In the genomic region with DNA sequence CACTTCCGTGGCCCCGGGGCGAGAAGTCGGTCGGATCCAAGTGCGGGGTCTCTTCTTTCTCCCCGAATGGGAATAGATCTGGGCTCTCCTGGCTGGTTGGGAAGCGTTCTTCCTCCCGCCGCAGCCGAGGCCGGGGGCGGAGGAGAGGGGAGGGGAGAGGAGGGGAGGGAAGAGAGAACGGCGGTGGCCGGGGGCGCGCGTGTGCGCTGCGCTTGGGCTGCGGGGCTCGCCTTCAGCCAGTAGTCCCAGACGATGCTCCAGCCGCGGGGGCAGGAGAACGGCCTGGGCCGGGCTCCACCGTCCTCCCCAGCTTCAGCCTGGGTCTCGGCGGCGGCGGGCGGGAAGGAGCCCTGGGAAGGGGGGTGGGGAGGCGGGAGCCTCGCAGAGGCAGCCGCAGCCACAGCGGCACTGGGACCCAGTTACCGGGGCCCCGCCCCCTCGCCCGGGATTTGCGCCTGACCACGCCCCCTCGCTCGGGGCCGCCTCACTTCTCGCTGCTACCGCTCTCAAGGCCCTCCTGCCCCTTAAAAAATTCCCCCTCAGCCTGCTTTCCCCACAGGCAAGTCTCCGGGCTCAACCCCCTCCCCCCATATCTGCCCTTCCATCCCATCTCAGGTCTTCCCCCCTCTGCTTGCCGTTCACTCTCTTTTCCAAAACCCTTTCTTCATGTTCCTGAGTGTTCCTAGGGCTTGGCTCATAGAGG, we compare ENCODE assay signal across 7 cellular contexts. TPM values are rescaled to one million over a fixed set of nuclear protein-coding genes. Genes with fewer than 3 reads are reported as not detected.
DNase-seq lines count a peak whose midpoint lies in the region; ATAC-seq and TF ChIP-seq lines count a peak whose summit lies in the region.

A gene (minus strand): TSS at position 421 of the 703 bp plus-strand sequence. CDS start 802 bp downstream, outside the sequence.

- H3K36me3 ChIP-seq in mucosa of descending colon (ENCODE audit: low read depth), result no peaks in the 10 kb centered on the region

- H3K4me1 ChIP-seq in mucosa of descending colon (ENCODE audit: low read depth), result no peaks in the 10 kb centered on the region

- H3K4me3 Mint-ChIP-seq in activated CD8-positive, alpha-beta memory T cell treated with anti-CD3 and anti-CD28 coated beads, Interleukin-2, amount 10 ng/mL, durations not matched to agents 7 days and 5 days, result peak within 1 kb of the TSS; percentile 44
- H3K4me3 Mint-ChIP-seq in stimulated activated memory B cell treated with anti-CD40 and anti-IgM and Interleukin-4, amounts not matched to agents 10 μg/mL and 1 μg/mL and 100 μg/mL, for 72 hours, result peak within 1 kb of the TSS; percentile 76

- TF ChIP-seq CTCF in mucosa of descending colon (IDR thresholded peaks at IDR 0.05), result no peak

- no peaks in the 10 kb centered on the region for H3K9me3 Mint-ChIP-seq in activated CD8-positive, alpha-beta memory T cell treated with anti-CD3 and anti-CD28 coated beads, Interleukin-2, amount 10 ng/mL, durations not matched to agents 7 days and 5 days (ENCODE audit: low read depth)
- peaks cover under 1% of the 10 kb centered on the region for H3K9me3 Mint-ChIP-seq in stimulated activated memory B cell treated with anti-CD40 and anti-IgM and Interleukin-4, amounts not matched to agents 10 μg/mL and 1 μg/mL and 100 μg/mL, for 72 hours

- no peak within 1 kb of the TSS for H3K27ac Mint-ChIP-seq in activated CD8-positive, alpha-beta memory T cell treated with anti-CD3 and anti-CD28 coated beads, Interleukin-2, amount 10 ng/mL, durations not matched to agents 7 days and 5 days
- no peak within 1 kb of the TSS for H3K27ac Mint-ChIP-seq in stimulated activated memory B cell treated with anti-CD40 and anti-IgM and Interleukin-4, amounts not matched to agents 10 μg/mL and 1 μg/mL and 100 μg/mL, for 72 hours

- DNase-seq in GM19240 (ENCODE audit: insufficient read length, low spot score) (peak; percentile 31), NCI-H345 (lab: John Stamatoyannopoulos, UW) (peak; percentile 75), erythroblast (lab: John Stamatoyannopoulos, UW) (peak; percentile 2 to 32), mucosa of descending colon (peak; percentile 67 to 78 (median 78))
- DNase-seq in activated CD8-positive, alpha-beta memory T cell treated with anti-CD3 and anti-CD28 coated beads, Interleukin-2, amount 10 ng/mL, durations not matched to agents 7 days and 5 days, result peak; percentile 39

- peaks cover 48% of the 10 kb centered on the region for H3K27me3 Mint-ChIP-seq in activated CD8-positive, alpha-beta memory T cell treated with anti-CD3 and anti-CD28 coated beads, Interleukin-2, amount 10 ng/mL, durations not matched to agents 7 days and 5 days
- H3K27me3 Mint-ChIP-seq in stimulated activated memory B cell treated with anti-CD40 and anti-IgM and Interleukin-4, amounts not matched to agents 10 μg/mL and 1 μg/mL and 100 μg/mL, for 72 hours, result peaks cover 60% of the 10 kb centered on the region

- H3K4me3 ChIP-seq in mucosa of descending colon, result peak within 1 kb of the TSS; percentile 30

- ATAC-seq in activated CD8-positive, alpha-beta memory T cell treated with anti-CD3 and anti-CD28 coated beads, Interleukin-2, amount 10 ng/mL, durations not matched to agents 7 days and 5 days, result peak; percentile 27
- peak; percentile 85 for ATAC-seq in mucosa of descending colon
- ATAC-seq in stimulated activated memory B cell treated with anti-CD40 and anti-IgM and Interleukin-4, amounts not matched to agents 10 μg/mL and 1 μg/mL and 100 μg/mL, for 72 hours, result peak; percentile 36
- ATAC-seq in GM18858 (IDR thresholded peaks at IDR 0.05; ENCODE audit: unreplicated experiment), result no peak

- H3K36me3 Mint-ChIP-seq in activated CD8-positive, alpha-beta memory T cell treated with anti-CD3 and anti-CD28 coated beads, Interleukin-2, amount 10 ng/mL, durations not matched to agents 7 days and 5 days, result no peaks in the 10 kb centered on the region
- H3K36me3 Mint-ChIP-seq in stimulated activated memory B cell treated with anti-CD40 and anti-IgM and Interleukin-4, amounts not matched to agents 10 μg/mL and 1 μg/mL and 100 μg/mL, for 72 hours, result no peaks in the 10 kb centered on the region

- H3K9me3 ChIP-seq in mucosa of descending colon, result no peaks in the 10 kb centered on the region

- TF ChIP-seq POLR2A in erythroblast (IDR thresholded peaks at IDR 0.05; ENCODE audit: low read length), result no peak

- H3K4me1 Mint-ChIP-seq in activated CD8-positive, alpha-beta memory T cell treated with anti-CD3 and anti-CD28 coated beads, Interleukin-2, amount 10 ng/mL, durations not matched to agents 7 days and 5 days, result no peaks in the 10 kb centered on the region
- peaks cover 5% of the 10 kb centered on the region for H3K4me1 Mint-ChIP-seq in stimulated activated memory B cell treated with anti-CD40 and anti-IgM and Interleukin-4, amounts not matched to agents 10 μg/mL and 1 μg/mL and 100 μg/mL, for 72 hours

- CTCF ChIA-PET in activated CD8-positive, alpha-beta memory T cell treated with anti-CD3 and anti-CD28 coated beads, Interleukin-2, amount 10 ng/mL, durations not matched to agents 7 days and 5 days (lab: Charles Lee), result no interaction called here

- intact Hi-C loops in mucosa of descending colon (cut with DNase I, micrococcal nuclease), result no loop called here

RNA-seq across cellular contexts. Expression of the gene that starts here (rescaled TPM):
- total RNA-seq in activated CD8-positive, alpha-beta memory T cell treated with anti-CD3 and anti-CD28 coated beads, Interleukin-2, amount 10 ng/mL, durations not matched to agents 7 days and 5 days, result under 1 TPM in 1 of 2 experiments, not detected in 1; 0.12 TPM
- 1 to 10 TPM; 2.0 to 8.1 (median 3.5) TPM for total RNA-seq in mucosa of descending colon

Comparison
In these comparisons a context has a peak if more than half of its experiments do, and no peak if none do; other contexts are left out.
1. Peak in DNase-seq and ATAC-seq in activated CD8-positive, alpha-beta memory T cell treated with anti-CD3 and anti-CD28 coated beads, Interleukin-2, amount 10 ng/mL, durations not matched to agents 7 days and 5 days; RNA of the gene not detected or under 1 TPM.
2. DNase-seq: peak in every context shown above with its lines; median percentile 78 in mucosa of descending colon; 75 in NCI-H345; 39 in activated CD8-positive, alpha-beta memory T cell treated with anti-CD3 and anti-CD28 coated beads, Interleukin-2, amount 10 ng/mL, durations not matched to agents 7 days and 5 days; 31 in GM19240; 17 in erythroblast.